23 cellular contexts compared by ENCODE assay signal in the genomic region with DNA sequence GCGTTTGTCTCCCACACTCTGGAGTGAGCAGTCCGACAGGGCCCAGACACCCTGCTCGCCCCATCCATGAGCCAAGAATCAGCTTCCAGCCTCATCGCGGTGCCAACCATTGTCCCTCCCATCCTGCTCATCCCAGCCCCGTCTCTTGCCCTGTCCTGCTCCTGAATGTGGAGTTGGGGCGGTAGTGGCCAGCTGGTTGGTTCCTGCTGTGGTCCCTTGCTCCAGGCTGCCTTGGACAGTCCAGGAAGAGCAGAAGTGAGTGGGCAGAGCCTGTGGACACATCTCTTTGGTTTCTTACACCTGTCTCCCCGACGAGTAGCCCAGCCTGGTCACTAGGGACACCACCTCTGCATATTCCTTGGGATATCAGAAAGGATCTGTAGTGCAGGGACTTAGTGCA.
A peak's percentile ranks its signal among the peaks of the same experiment; 100 is the strongest.
DNase-seq lines count a peak whose midpoint lies in the region; ATAC-seq, FAIRE-seq and TF ChIP-seq lines count a peak whose summit lies in the region.
"Had no signal": no experiment of that assay in that cellular context is flagged by ENCODE, and none has a peak within 500 bp of the region (broad histone marks: within the 10 kb centered on the region; RNA-seq: fewer than 3 reads in every experiment).

No MANE protein-coding gene starts in this region.

- H3K27me3 ChIP-seq in HepG2 (ENCODE audit: control insufficient read depth in 1 of 2, insufficient read depth in 2 of 2, low read length in 2 of 2) (peaks cover 6 to 61% of the 10 kb centered on the region in 2 experiments; a peak in 3 of 5 replicates), right lobe of liver (no peaks in the 10 kb centered on the region), neural progenitor cell (no peaks in the 10 kb centered on the region), osteoblast (ENCODE audit: insufficient read depth, low read length) (peaks cover 8% of the 10 kb centered on the region), H9 (ENCODE audit: insufficient read depth, low read length) (no peaks in the 10 kb centered on the region)
- H3K27me3 ChIP-seq: BLaER1 treated with 17β-estradiol and CSF1 and Interleukin-3, amounts not matched to agents 10 nM and 100 nM had no signal

- H3K9ac ChIP-seq in HepG2 (ENCODE audit: insufficient read depth, low read depth, low read length) (no peak overlapping the region), neural progenitor cell (no peak overlapping the region), H9 (ENCODE audit: extremely low read depth, insufficient read length, low read length) (no peak overlapping the region)
- H3K9ac ChIP-seq: BLaER1 treated with 17β-estradiol and CSF1 and Interleukin-3, amounts not matched to agents 10 nM and 100 nM had no signal

- H3K4me2 ChIP-seq in HepG2 (ENCODE audit: low read depth, low read length): no peak overlapping the region
- H3K4me2 ChIP-seq in neural progenitor cell: no peak overlapping the region
- H3K4me2 ChIP-seq in osteoblast (ENCODE audit: insufficient read depth, low read length): no peak overlapping the region
- H3K4me2 ChIP-seq in H9 (ENCODE audit: insufficient read depth, insufficient read length, low read length): no peak overlapping the region
- H3K4me2 ChIP-seq: A549; BLaER1 treated with 17β-estradiol and CSF1 and Interleukin-3, amounts not matched to agents 10 nM and 100 nM had no signal

- DNase-seq in HepG2 (ENCODE audit: low spot score): no peak
- DNase-seq in right lobe of liver: no peak
- DNase-seq in neural progenitor cell (ENCODE audit: low spot score): no peak
- peak; percentile 50 for DNase-seq in osteoblast (ENCODE audit: insufficient read length, low spot score, missing footprints)
- DNase-seq in NCI-H1048 (lab: John Stamatoyannopoulos, UW): no peak
- DNase-seq in H9: no peak
- DNase-seq: AML-193; Caco-2; Calu3; CD4-positive, alpha-beta T cell; CD8-positive, alpha-beta T cell; DMS79 treated with DMSO at 0.1 percent for 48 hours; GF-D8 had no signal

- no peak overlapping the region for H3T11ph ChIP-seq in H9 (ENCODE audit: low read length)

- no peak overlapping the region for H3K4ac ChIP-seq in H9 (ENCODE audit: low read depth, low read length)

- intact Hi-C loops in HepG2 (cut with micrococcal nuclease; ENCODE audit: unreplicated experiment): no loop called here
- intact Hi-C loops in right lobe of liver (cut with DNase I): no loop called here

- POLR2A ChIA-PET in HepG2 (lab: Yijun Ruan, JAX): no interaction called here

- in situ Hi-C loops in HepG2 (cut with HindIII; ENCODE audit: extremely low pct_ligation_motif_present, low pct_unique_long_range_greater_than_20kb): no loop called here

- H2BK12ac ChIP-seq in H9 (ENCODE audit: insufficient read length, low read depth, low read length): no peak overlapping the region

- H3K4me3 ChIP-seq in HepG2 (replicated peaks in 1 of 3; ENCODE audit: insufficient read depth in 1 of 3, low read depth in 2 of 3, low read length in 3 of 3) (no peak overlapping the region), right lobe of liver (no peak overlapping the region), neural progenitor cell (no peak overlapping the region), osteoblast (ENCODE audit: insufficient read depth, low read length) (no peak overlapping the region)
- H3K4me3 ChIP-seq: A549; BLaER1 treated with 17β-estradiol and CSF1 and Interleukin-3, amounts not matched to agents 10 nM and 100 nM had no signal

- H3K27ac Mint-ChIP-seq in neural progenitor cell (peak overlapping the region; percentile 46), H9 (no peak overlapping the region)
- H3K27ac Mint-ChIP-seq: B cell; CD4-positive, alpha-beta T cell; CD8-positive, alpha-beta T cell had no signal

- H3K9me3 Mint-ChIP-seq in neural progenitor cell: no peaks in the 10 kb centered on the region
- H3K9me3 Mint-ChIP-seq in H9: no peaks in the 10 kb centered on the region
- H3K9me3 Mint-ChIP-seq: CD4-positive, alpha-beta T cell; CD8-positive, alpha-beta T cell had no signal

- H3K23ac ChIP-seq in H9 (ENCODE audit: insufficient read length, low read depth, low read length): no peak overlapping the region

- H3K36me3 ChIP-seq in HepG2 (replicated peaks in 1 of 2; ENCODE audit: control insufficient read depth in 1 of 2, insufficient read depth in 2 of 2, low read length in 2 of 2) (no peaks in the 10 kb centered on the region), right lobe of liver (no peaks in the 10 kb centered on the region), neural progenitor cell (no peaks in the 10 kb centered on the region), osteoblast (ENCODE audit: insufficient read depth, low read length) (no peaks in the 10 kb centered on the region)
- H3K36me3 ChIP-seq: BLaER1 treated with 17β-estradiol and CSF1 and Interleukin-3, amounts not matched to agents 10 nM and 100 nM had no signal

- no peak overlapping the region for H4K8ac ChIP-seq in H9 (replicated peaks; ENCODE audit: insufficient read length, low read depth, low read length)

- no peaks in the 10 kb centered on the region for H3K23me2 ChIP-seq in H9 (ENCODE audit: insufficient read length, low read depth, low read length, poor library complexity, severe bottlenecking)

- no peak overlapping the region for H3K14ac ChIP-seq in H9 (ENCODE audit: insufficient read depth, low read length)

- no peak overlapping the region for H2BK120ac ChIP-seq in H9 (ENCODE audit: low read depth, low read length, poor library complexity, severe bottlenecking)

- no peaks in the 10 kb centered on the region for H3K79me1 ChIP-seq in H9 (ENCODE audit: insufficient read depth, low read depth, low read length, poor library complexity, severe bottlenecking)

- TF ChIP-seq RAD21 in HepG2 (CRISPR knock-in tag; IDR thresholded peaks at IDR 0.05): no peak

- H3K79me2 ChIP-seq in HepG2 (ENCODE audit: insufficient read depth, low read length) (no peaks in the 10 kb centered on the region), neural progenitor cell (ENCODE audit: low read depth) (no peaks in the 10 kb centered on the region), osteoblast (ENCODE audit: insufficient read depth, low read length) (no peaks in the 10 kb centered on the region), H9 (ENCODE audit: insufficient read depth, low read length) (no peaks in the 10 kb centered on the region)

- H2BK5ac ChIP-seq in H9 (ENCODE audit: insufficient read length, low read length): no peak overlapping the region

- FAIRE-seq in HepG2 (lab: Jason Lieb, UNC): no peak
- FAIRE-seq: A549, D721Med, G401.6, GM12891, GM19239 had no signal

- no peaks in the 10 kb centered on the region for H4K20me1 ChIP-seq in HepG2 (ENCODE audit: insufficient read depth, low read length)
- H4K20me1 ChIP-seq in neural progenitor cell (ENCODE audit: low read depth): no peaks in the 10 kb centered on the region
- H4K20me1 ChIP-seq in osteoblast (ENCODE audit: insufficient read depth, low read length): no peaks in the 10 kb centered on the region
- no peaks in the 10 kb centered on the region for H4K20me1 ChIP-seq in H9 (ENCODE audit: control insufficient read depth, insufficient read depth, insufficient read length)
- H4K20me1 ChIP-seq: BLaER1 treated with 17β-estradiol and CSF1 and Interleukin-3, amounts not matched to agents 10 nM and 100 nM had no signal

- H4K5ac ChIP-seq in H9 (ENCODE audit: insufficient read length, low read depth, low read length): no peak overlapping the region

- no peak overlapping the region for H2AFZ ChIP-seq in HepG2 (ENCODE audit: low read length)
- H2AFZ ChIP-seq in neural progenitor cell (replicated peaks): no peak overlapping the region
- no peak overlapping the region for H2AFZ ChIP-seq in osteoblast (ENCODE audit: low read length)
- H2AFZ ChIP-seq in H9 (ENCODE audit: low read length): no peak overlapping the region

- no peak overlapping the region for H3K4me3 Mint-ChIP-seq in neural progenitor cell
- H3K4me3 Mint-ChIP-seq in H9: no peak overlapping the region
- H3K4me3 Mint-ChIP-seq: B cell; CD4-positive, alpha-beta T cell; CD8-positive, alpha-beta T cell had no signal

- peaks cover 9% of the 10 kb centered on the region for H3K27me3 Mint-ChIP-seq in neural progenitor cell (ENCODE audit: insufficient read depth, low read depth)
- peaks cover 7% of the 10 kb centered on the region for H3K27me3 Mint-ChIP-seq in H9 (ENCODE audit: low read depth)

- 2% methylated on average over 7 of the region's 9 CpGs for WGBS in HepG2 (ENCODE audit: low lambda C conversion rate)
- 100% methylated on average over 3 of the region's 9 CpGs for WGBS in right lobe of liver (ENCODE audit: insufficient coverage, low coverage, low lambda C conversion rate, missing lambda C conversion rate)
- no CpG with 5 or more reads among the region's 9 CpGs for WGBS in H9 (ENCODE audit: extremely low coverage, insufficient read length, low lambda C conversion rate)

- no peak overlapping the region for H3K56ac ChIP-seq in H9 (ENCODE audit: insufficient read length, low read depth, low read length)

- H3K9me3 ChIP-seq in HepG2 (ENCODE audit: low read length) (no peaks in the 10 kb centered on the region), right lobe of liver (no peaks in the 10 kb centered on the region), neural progenitor cell (ENCODE audit: low read depth) (no peaks in the 10 kb centered on the region), osteoblast (ENCODE audit: low read depth, low read length) (no peaks in the 10 kb centered on the region), H9 (ENCODE audit: control insufficient read depth, low read depth, low read length) (no peaks in the 10 kb centered on the region)
- H3K9me3 ChIP-seq: A549; BLaER1 treated with 17β-estradiol and CSF1 and Interleukin-3, amounts not matched to agents 10 nM and 100 nM; Caco-2 had no signal

- H2AK5ac ChIP-seq in H9 (ENCODE audit: insufficient read length, low read length): no peak overlapping the region

- H3K4me1 Mint-ChIP-seq in neural progenitor cell (peaks cover 2% of the 10 kb centered on the region), H9 (peaks cover 0 to 3% of the 10 kb centered on the region in 2 experiments; a peak in 1 of 4 replicates)
- H3K4me1 Mint-ChIP-seq: B cell had no signal

- H3K27ac ChIP-seq in HepG2 (ENCODE audit: extremely low read length, insufficient read depth, low read length) (no peak overlapping the region), right lobe of liver (no peak overlapping the region), neural progenitor cell (no peak overlapping the region), osteoblast (ENCODE audit: low read depth, low read length) (no peak overlapping the region), H9 (ENCODE audit: insufficient read length, low read depth, low read length) (no peak overlapping the region)
- H3K27ac ChIP-seq: 22Rv1; A549; BLaER1 treated with 17β-estradiol and CSF1 and Interleukin-3, amounts not matched to agents 10 nM and 100 nM; C4-2B had no signal

- BruUV-seq in HepG2 (replicated peaks; lab: Mats Ljungman, UMichigan): no TSS peak

- H4K91ac ChIP-seq in H9 (ENCODE audit: insufficient read length, low read depth, low read length): no peak overlapping the region

- H2BK15ac ChIP-seq in H9 (ENCODE audit: low read depth, low read length): no peak overlapping the region

- TF ChIP-seq POLR2A in HepG2 (IDR thresholded peaks at IDR 0.05; ENCODE audit: insufficient read depth in 1 of 2, low read depth in 2 of 2, low read length in 2 of 2) (no peak), right lobe of liver (IDR thresholded peaks at IDR 0.05) (no peak)

- TF ChIP-seq EP300 in HepG2 (IDR thresholded peaks at IDR 0.05; ENCODE audit: low read depth in 2 of 2, low read length in 2 of 2) (no peak), HepG2 (CRISPR knock-in tag; IDR thresholded peaks at IDR 0.05; ENCODE audit: borderline replicate concordance) (no peak)

- ATAC-seq in HepG2 (peak; percentile 52), right lobe of liver (no peak), GM19455 (IDR thresholded peaks at IDR 0.05; ENCODE audit: unreplicated experiment) (no peak)
- ATAC-seq: A549; CD8-positive, alpha-beta T cell had no signal

- H3K36me3 Mint-ChIP-seq in neural progenitor cell: no peaks in the 10 kb centered on the region
- H3K36me3 Mint-ChIP-seq in H9 (ENCODE audit: insufficient read depth in 1 of 3, low read depth in 3 of 3): no peaks in the 10 kb centered on the region
- H3K36me3 Mint-ChIP-seq: CD8-positive, alpha-beta T cell had no signal

- TF ChIP-seq CTCF in HepG2 (CRISPR knock-in tag; IDR thresholded peaks at IDR 0.05) (no peak), right lobe of liver (IDR thresholded peaks at IDR 0.05) (no peak), neural progenitor cell (IDR thresholded peaks at IDR 0.05) (no peak), osteoblast (IDR thresholded peaks at IDR 0.05; ENCODE audit: extremely low read depth, low read depth, low read length) (no peak), H9 (conservative IDR thresholded peaks at IDR 0.05) (no peak)

- no peak overlapping the region for H3K18ac ChIP-seq in H9 (ENCODE audit: insufficient read length, low read depth, low read length)

- CTCF ChIA-PET in HepG2 (lab: Yijun Ruan, JAX; ENCODE audit: low intra/inter-chr PET ratio, low total read pairs): no interaction called here

- H3K4me1 ChIP-seq in HepG2 (ENCODE audit: insufficient read depth, low read length): no peaks in the 10 kb centered on the region
- H3K4me1 ChIP-seq in right lobe of liver: peaks cover 0 to 16% (median 5%) of the 10 kb centered on the region in 4 donors
- peaks cover 7% of the 10 kb centered on the region for H3K4me1 ChIP-seq in neural progenitor cell
- no peaks in the 10 kb centered on the region for H3K4me1 ChIP-seq in osteoblast (ENCODE audit: insufficient read depth, low read length)
- H3K4me1 ChIP-seq in H9 (ENCODE audit: insufficient read depth, low read length): no peaks in the 10 kb centered on the region
- H3K4me1 ChIP-seq: A549, Caco-2 had no signal

- no peaks in the 10 kb centered on the region for H3F3A ChIP-seq in neural progenitor cell (ENCODE audit: low read depth)

- H2BK20ac ChIP-seq in H9 (ENCODE audit: low read depth, low read length, poor library complexity, severe bottlenecking): no peak overlapping the region
